ENCODE assay signal across 8 cellular contexts in genomic region chr4:24473309-24473721, GRCh38.
A peak's percentile ranks its signal among the peaks of the same experiment; 100 is the strongest.
DNase-seq lines count a peak whose midpoint lies in the region; ATAC-seq and TF ChIP-seq lines count a peak whose summit lies in the region.

No MANE protein-coding gene starts in this region.

- H3K27ac Mint-ChIP-seq in activated CD4-positive, alpha-beta T cell treated with anti-CD3 and anti-CD28 coated beads for 36 hours: no peak overlapping the region

- CTCF ChIA-PET in activated CD4-positive, alpha-beta T cell treated with anti-CD3 and anti-CD28 coated beads for 36 hours (lab: Charles Lee): interaction anchor here (0.7 to 0.8 kb wide), 2 partner anchors 131 to 706 kb away, joined by 3 read pairs; no protein-coding TSS in a partner anchor

- peaks cover 55% of the 10 kb centered on the region for H3K27me3 Mint-ChIP-seq in activated CD4-positive, alpha-beta T cell treated with anti-CD3 and anti-CD28 coated beads for 36 hours

- POLR2A ChIA-PET in activated CD4-positive, alpha-beta T cell treated with anti-CD3 and anti-CD28 coated beads for 36 hours (lab: Charles Lee): no interaction called here

- intact Hi-C loops in activated CD4-positive, alpha-beta T cell treated with anti-CD3 and anti-CD28 coated beads for 36 hours (cut with DNase I, micrococcal nuclease): loop anchor here (5.0 kb wide), 3 partner anchors 214 to 689 kb away; partner anchors contain the start of gene SEPSECS (in 1 of the 2)

- peak overlapping the region; percentile 79 for H3K4me3 Mint-ChIP-seq in activated CD4-positive, alpha-beta T cell treated with anti-CD3 and anti-CD28 coated beads for 36 hours

- DNase-seq in activated CD4-positive, alpha-beta T cell treated with anti-CD3 and anti-CD28 coated beads for 36 hours: peak; percentile 6
- DNase-seq in activated CD4-positive, alpha-beta T cell treated with anti-CD3 and anti-CD28 coated beads for 1 hour: no peak
- peak; percentile 30 for DNase-seq in NCI-H2196 treated with DMSO at 0.1 percent for 48 hours (lab: John Stamatoyannopoulos, UW; ENCODE audit: unreplicated experiment)
- DNase-seq in astrocyte of the hippocampus (ENCODE audit: low read depth, low spot score): peak; percentile 55
- DNase-seq in stimulated activated CD4-positive, alpha-beta T cell treated with anti-CD3 and anti-CD28 coated beads, Interleukin-12 subunit alpha, Interleukin-12 subunit beta, amount 100 ng/mL, for 4 hours: no peak

- peaks cover 38% of the 10 kb centered on the region for H3K27me3 ChIP-seq in skeletal muscle satellite cell (ENCODE audit: control insufficient read depth, insufficient read depth, low read length)

- H3K4me3 ChIP-seq in iPS-18c (ENCODE audit: insufficient read depth, low read depth, low read length) (peak overlapping the region; percentile 78), skeletal muscle satellite cell (ENCODE audit: low read length) (peak overlapping the region; percentile 77)

- peaks cover 25% of the 10 kb centered on the region for H3K4me1 ChIP-seq in skeletal muscle satellite cell (ENCODE audit: control insufficient read depth, insufficient read depth, low read length)

- H3K9ac ChIP-seq in skeletal muscle satellite cell (ENCODE audit: low read depth, low read length): peak overlapping the region; percentile 35

- no peaks in the 10 kb centered on the region for H3K36me3 Mint-ChIP-seq in activated CD4-positive, alpha-beta T cell treated with anti-CD3 and anti-CD28 coated beads for 36 hours (ENCODE audit: low read depth)

- no peak for ATAC-seq in activated CD4-positive, alpha-beta T cell treated with anti-CD3 and anti-CD28 coated beads for 36 hours
- no peak for ATAC-seq in GM18505 (IDR thresholded peaks at IDR 0.05; ENCODE audit: unreplicated experiment)

- H3K36me3 ChIP-seq in skeletal muscle satellite cell (ENCODE audit: insufficient read depth, low read length): no peaks in the 10 kb centered on the region

- H3K9me3 ChIP-seq in iPS-18c (ENCODE audit: control insufficient read depth, insufficient read depth, low read length) (no peaks in the 10 kb centered on the region), skeletal muscle satellite cell (replicated peaks; ENCODE audit: low read length) (no peaks in the 10 kb centered on the region)

- no peak for TF ChIP-seq POLR2A in GM18505 (IDR thresholded peaks at IDR 0.05; ENCODE audit: borderline replicate concordance, extremely low read depth, insufficient read depth, insufficient read length)

- H3K4me2 ChIP-seq in skeletal muscle satellite cell (ENCODE audit: low read length): peak overlapping the region; percentile 97

- H3K9me3 Mint-ChIP-seq in activated CD4-positive, alpha-beta T cell treated with anti-CD3 and anti-CD28 coated beads for 36 hours (ENCODE audit: low read depth): no peaks in the 10 kb centered on the region

- peaks cover 29% of the 10 kb centered on the region for H3K4me1 Mint-ChIP-seq in activated CD4-positive, alpha-beta T cell treated with anti-CD3 and anti-CD28 coated beads for 36 hours

Comparison
In these comparisons a context has a peak if more than half of its experiments do, and no peak if none do; other contexts are left out.
1. DNase-seq: peak in activated CD4-positive, alpha-beta T cell treated with anti-CD3 and anti-CD28 coated beads for 36 hours (single experiment), NCI-H2196 treated with DMSO at 0.1 percent for 48 hours (single experiment) and astrocyte of the hippocampus (single experiment); none in activated CD4-positive, alpha-beta T cell treated with anti-CD3 and anti-CD28 coated beads for 1 hour (single experiment) and stimulated activated CD4-positive, alpha-beta T cell treated with anti-CD3 and anti-CD28 coated beads, Interleukin-12 subunit alpha, Interleukin-12 subunit beta, amount 100 ng/mL, for 4 hours (single experiment).